22 cellular contexts compared by ENCODE assay signal in genomic region chr2:41899189-41899588, GRCh38.
DNase-seq lines count a peak whose midpoint lies in the region; ATAC-seq and TF ChIP-seq lines count a peak whose summit lies in the region.
"Had no signal": no experiment of that assay in that cellular context is flagged by ENCODE, and none has a peak within 500 bp of the region (broad histone marks: within the 10 kb centered on the region; RNA-seq: fewer than 3 reads in every experiment).

No MANE protein-coding gene starts in this region.

- POLR2A ChIA-PET in Caco-2 (lab: Charles Lee) (interaction anchor here (0.7 to 1.2 kb wide), 3 partner anchors 35 to 149 kb away, joined by 3 to 5 read pairs (median 4); partner anchors contain the start of gene PKDCC), WTC11 (lab: Charles Lee) (no interaction called here)

- H3K4me3 Mint-ChIP-seq in Caco-2 (ENCODE audit: unreplicated experiment) (peak overlapping the region; percentile 26), WTC11 (no peak overlapping the region), nephron (peak overlapping the region in 1 of 3 experiments; percentile 18)
- H3K4me3 Mint-ChIP-seq: activated B cell treated with CpG ODN at 0.5 μM for 24 hours; activated CD8-positive, alpha-beta T cell treated with anti-CD3 and anti-CD28 coated beads for 36 hours; GM23338; T-helper 2 cell treated with Interferon-gamma antibody and Interleukin-4, amounts not matched to agents 5 μg/mL and 100 μg/mL, for 36 hours had no signal

- no peaks in the 10 kb centered on the region for H3K9me3 Mint-ChIP-seq in Caco-2 (ENCODE audit: unreplicated experiment)
- no peaks in the 10 kb centered on the region for H3K9me3 Mint-ChIP-seq in WTC11
- no peaks in the 10 kb centered on the region for H3K9me3 Mint-ChIP-seq in nephron
- H3K9me3 Mint-ChIP-seq: activated B cell treated with CpG ODN at 0.5 μM for 24 hours; activated CD8-positive, alpha-beta T cell treated with anti-CD3 and anti-CD28 coated beads for 36 hours; GM23338; T-helper 2 cell treated with Interferon-gamma antibody and Interleukin-4, amounts not matched to agents 5 μg/mL and 100 μg/mL, for 36 hours had no signal

- no peak for TF ChIP-seq CTCF in Caco-2 (IDR thresholded peaks at IDR 0.05; ENCODE audit: insufficient read depth in 1 of 2, low read depth in 1 of 2, low read length in 1 of 2, severe bottlenecking in 1 of 2, unreplicated experiment in 1 of 2)
- no peak for TF ChIP-seq CTCF in WTC11 (IDR thresholded peaks at IDR 0.05)
- TF ChIP-seq CTCF in fibroblast of the aortic adventitia (IDR thresholded peaks at IDR 0.05; ENCODE audit: insufficient read depth, low read length) = no peak
- no peak for TF ChIP-seq CTCF in nephron (IDR thresholded peaks at IDR 0.05; ENCODE audit: unreplicated experiment in 3 of 3)

- peak in 1 of 2 experiments; percentile 63 for DNase-seq in Caco-2
- no peak for DNase-seq in WTC11 (ENCODE audit: low spot score)
- DNase-seq in fibroblast of the aortic adventitia (ENCODE audit: low read depth) = peak; percentile 21
- DNase-seq in NCI-H128 (lab: John Stamatoyannopoulos, UW; ENCODE audit: unreplicated experiment) = no peak
- DNase-seq in 8988T = no peak
- DNase-seq: ACHN; activated B cell treated with CpG ODN at 0.5 μM for 24 hours; activated CD8-positive, alpha-beta T cell treated with anti-CD3 and anti-CD28 coated beads for 36 hours; amniotic stem cell; DMS153; GF-D8; MV-4-11; NCI-H187 treated with DMSO at 0.1 percent for 48 hours; NCI-H226; nucleus accumbens; uterus had no signal

- ATAC-seq in WTC11 (no peak), HG02885 (IDR thresholded peaks at IDR 0.05; ENCODE audit: poor library complexity, unreplicated experiment) (no peak), GM19463 (IDR thresholded peaks at IDR 0.05; ENCODE audit: unreplicated experiment) (no peak)
- ATAC-seq: activated CD8-positive, alpha-beta T cell treated with anti-CD3 and anti-CD28 coated beads for 36 hours; GM23338; SK-N-SH treated with all-trans-retinoic acid at 6 μM for 48 hours had no signal

- H3K27me3 ChIP-seq in Caco-2 (replicated peaks; ENCODE audit: control insufficient read depth, insufficient read depth, low read length) = no peaks in the 10 kb centered on the region
- H3K27me3 ChIP-seq: uterus had no signal

- intact Hi-C loops in Caco-2 (cut with micrococcal nuclease; ENCODE audit: unreplicated experiment) = no loop called here

- H3K27ac Mint-ChIP-seq in Caco-2 (ENCODE audit: unreplicated experiment) (peak overlapping the region; percentile 50), WTC11 (no peak overlapping the region), nephron (peak overlapping the region; percentile 87 to 97 (median 95))
- H3K27ac Mint-ChIP-seq: activated B cell treated with CpG ODN at 0.5 μM for 24 hours; activated CD8-positive, alpha-beta T cell treated with anti-CD3 and anti-CD28 coated beads for 36 hours; GM23338; T-helper 2 cell treated with Interferon-gamma antibody and Interleukin-4, amounts not matched to agents 5 μg/mL and 100 μg/mL, for 36 hours had no signal

- H3K4me3 ChIP-seq in Caco-2 (ENCODE audit: low read depth, low read length) = no peak overlapping the region
- H3K4me3 ChIP-seq in fibroblast of the aortic adventitia (ENCODE audit: low read depth, low read length) = no peak overlapping the region
- H3K4me3 ChIP-seq: GM23338, uterus had no signal

- no peaks in the 10 kb centered on the region for H3K9me3 ChIP-seq in Caco-2
- H3K9me3 ChIP-seq: uterus had no signal

- no peaks in the 10 kb centered on the region for H3K36me3 ChIP-seq in Caco-2 (ENCODE audit: control insufficient read depth, insufficient read depth, low read length)
- H3K36me3 ChIP-seq: uterus had no signal

- H3K4me1 Mint-ChIP-seq in Caco-2 (ENCODE audit: low read depth, unreplicated experiment) (peaks cover 40% of the 10 kb centered on the region), WTC11 (no peaks in the 10 kb centered on the region), nephron (peaks cover 60% of the 10 kb centered on the region)
- H3K4me1 Mint-ChIP-seq: activated B cell treated with CpG ODN at 0.5 μM for 24 hours, GM23338 had no signal

- no TSS peak for BruUV-seq in Caco-2 (replicated peaks; lab: Mats Ljungman, UMichigan)

- H3K36me3 Mint-ChIP-seq in Caco-2 (ENCODE audit: insufficient read depth, unreplicated experiment) (peaks cover 4% of the 10 kb centered on the region), WTC11 (no peaks in the 10 kb centered on the region), nephron (ENCODE audit: low read depth) (no peaks in the 10 kb centered on the region)

- peaks cover 30% of the 10 kb centered on the region for H3K4me1 ChIP-seq in Caco-2
- H3K4me1 ChIP-seq: uterus had no signal

- no peaks in the 10 kb centered on the region for H3K27me3 Mint-ChIP-seq in Caco-2 (ENCODE audit: insufficient read depth, unreplicated experiment)
- no peaks in the 10 kb centered on the region for H3K27me3 Mint-ChIP-seq in WTC11 (ENCODE audit: low read depth)
- no peaks in the 10 kb centered on the region for H3K27me3 Mint-ChIP-seq in nephron (ENCODE audit: low read depth)

- CTCF ChIA-PET in Caco-2 (lab: Charles Lee) (interaction anchor here (1.1 kb wide), 1 partner anchor 49 kb away, joined by 5 read pairs; no protein-coding TSS in a partner anchor), WTC11 (lab: Charles Lee) (interaction anchor here (0.5 to 2.2 kb wide), 2 partner anchors 142 to 235 kb away, joined by 3 to 6 read pairs; no protein-coding TSS in a partner anchor)

TF ChIP-seq in WTC11, 78 proteins besides CTCF, POLR2A, EP300 and RAD21:
- no peak for TF ChIP-seq MLX (CRISPR knock-in tag; IDR thresholded peaks at IDR 0.05)
- TF ChIP-seq SMAD3 (CRISPR knock-in tag; IDR thresholded peaks at IDR 0.05; ENCODE audit: borderline replicate concordance) = no peak
- TF ChIP-seq TEAD4 (CRISPR knock-in tag; IDR thresholded peaks at IDR 0.05) = no peak
- no peak for TF ChIP-seq ARID4B (CRISPR knock-in tag; IDR thresholded peaks at IDR 0.05; ENCODE audit: borderline replicate concordance)
- TF ChIP-seq ETV6 (CRISPR knock-in tag; IDR thresholded peaks at IDR 0.05) = no peak
- no peak for TF ChIP-seq ZNF512 (CRISPR knock-in tag; IDR thresholded peaks at IDR 0.05; ENCODE audit: borderline replicate concordance)
- TF ChIP-seq GABPB1 (CRISPR knock-in tag; IDR thresholded peaks at IDR 0.05) = 0 out of 2 replicates have a peak, but pooled peaks have one; percentile 39
